ENCODE assay signal across 18 cellular contexts in the genomic region with DNA sequence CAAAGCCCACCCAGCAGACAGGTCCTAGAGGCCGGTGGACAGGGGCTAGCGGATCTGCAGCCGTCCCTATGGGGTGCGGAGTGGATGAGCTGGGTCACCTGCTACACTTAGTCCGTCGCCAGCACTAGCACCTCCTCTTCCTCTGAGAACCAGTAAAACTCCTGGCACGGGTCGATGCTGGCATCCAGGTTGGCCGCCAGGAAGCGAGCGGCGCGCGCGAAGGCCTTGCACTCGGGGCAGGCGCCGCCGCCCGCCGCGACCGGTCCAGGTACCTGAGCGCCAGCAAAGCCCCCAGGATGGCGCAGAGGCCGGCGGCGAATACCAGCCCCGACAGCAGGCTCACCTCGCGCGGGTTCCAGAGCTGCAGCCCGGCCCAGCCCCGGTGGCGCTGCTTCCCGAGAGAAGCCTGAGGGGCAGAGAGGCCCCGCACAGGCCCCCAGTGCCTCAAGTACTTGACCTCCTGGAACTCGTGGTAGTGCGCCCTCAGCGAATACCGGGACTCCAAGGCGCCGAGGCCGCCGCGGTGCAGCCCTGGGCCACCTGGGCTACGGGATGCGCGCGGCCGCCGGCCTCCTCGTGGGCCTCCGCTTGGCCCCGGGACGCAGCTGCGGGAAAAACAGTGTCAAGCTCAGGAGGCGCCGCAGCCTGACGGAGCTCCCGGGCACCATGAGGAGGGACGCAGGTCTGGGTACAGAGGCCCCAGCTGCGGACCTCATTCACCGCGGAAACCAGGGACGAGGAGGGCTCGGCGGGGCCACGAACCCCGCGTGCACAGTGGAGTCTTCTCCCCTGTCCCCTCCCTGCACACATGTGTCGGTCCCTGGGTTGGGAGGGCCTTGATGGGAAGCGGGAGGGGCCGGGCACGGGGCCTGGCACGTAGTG. TPM values are rescaled to one million over a fixed set of nuclear protein-coding genes. Genes with fewer than 3 reads are reported as not detected.
DNase-seq lines count a peak whose midpoint lies in the region; ATAC-seq, FAIRE-seq and TF ChIP-seq lines count a peak whose summit lies in the region.
"Had no signal": no experiment of that assay in that cellular context is flagged by ENCODE, and none has a peak within 500 bp of the region (broad histone marks: within the 10 kb centered on the region; RNA-seq: fewer than 3 reads in every experiment).

No MANE protein-coding gene starts in this region.

- no peak overlapping the region for H4K5ac ChIP-seq in H1 (ENCODE audit: insufficient read length, low read depth, low read length)

- TF ChIP-seq RAD21 in H1 (IDR thresholded peaks at IDR 0.05 in 1 of 2, conservative IDR thresholded peaks at IDR 0.05 in 1 of 2; ENCODE audit: low read depth in 2 of 2, low read length in 2 of 2) = no peak; a peak in 1 of 4 replicates

- peaks cover 42% of the 10 kb centered on the region for H3K27me3 Mint-ChIP-seq in activated CD8-positive, alpha-beta memory T cell treated with anti-CD3 and anti-CD28 coated beads, Interleukin-2, amount 10 ng/mL, durations not matched to agents 7 days and 5 days

- H4K8ac ChIP-seq in H1 (ENCODE audit: extremely low read depth, insufficient read depth, low read length) (peak overlapping the region; percentile 86; the same call in 1 of the 2 replicates), neuronal stem cell (ENCODE audit: low read depth, low read length) (no peak overlapping the region)

- no peak overlapping the region for H3K56ac ChIP-seq in H1 (replicated peaks; ENCODE audit: insufficient read length, low read depth, low read length)

- peaks cover 2% of the 10 kb centered on the region for H3K23me2 ChIP-seq in H1 (ENCODE audit: low read depth, low read length)

- POLR2A ChIA-PET in H1 (lab: Charles Lee; ENCODE audit: partially characterized antibody) = interaction anchor here (0.6 to 1.3 kb wide), 3 partner anchors 17 to 557 kb away, joined by 3 to 4 read pairs (median 3); no protein-coding TSS in a partner anchor

- FAIRE-seq in H1 (lab: Jason Lieb, UNC) (no peak), H54 (lab: Jason Lieb, UNC) (no peak)
- FAIRE-seq: frontal cortex, islet of Langerhans had no signal

- H2BK12ac ChIP-seq in H1 (ENCODE audit: low read depth, low read length) (no peak overlapping the region), neuronal stem cell (ENCODE audit: low read length) (peak overlapping the region; percentile 84)

- H3K36me3 ChIP-seq in HUES48 (ENCODE audit: control insufficient read depth, insufficient read depth, low read length) = no peaks in the 10 kb centered on the region
- peaks cover 0 to 5% (median 0%) of the 10 kb centered on the region in 4 experiments; a peak in 1 of 8 replicates for H3K36me3 ChIP-seq in H1 (ENCODE audit: control insufficient read depth in 2 of 4, insufficient read depth in 4 of 4, low read length in 3 of 4)
- H3K36me3 ChIP-seq in neuronal stem cell (replicated peaks in 1 of 2; ENCODE audit: control insufficient read depth in 2 of 2, insufficient read depth in 2 of 2, low read length in 2 of 2) = no peaks in the 10 kb centered on the region
- H3K36me3 ChIP-seq: vagina had no signal

- no peak overlapping the region for H3K23ac ChIP-seq in H1 (ENCODE audit: insufficient read length)
- H3K23ac ChIP-seq in neuronal stem cell (ENCODE audit: low read depth, low read length, poor library complexity) = no peak overlapping the region

- no peak overlapping the region for H3K27ac ChIP-seq in HUES48 (ENCODE audit: low read depth, low read length)
- H3K27ac ChIP-seq in H1 (ENCODE audit: low read depth, low read length) = no peak overlapping the region
- no peak overlapping the region for H3K27ac ChIP-seq in neuronal stem cell (replicated peaks; ENCODE audit: low read length)
- H3K27ac ChIP-seq: vagina had no signal

- H3K14ac ChIP-seq in H1 (ENCODE audit: insufficient read length) (no peak overlapping the region), neuronal stem cell (ENCODE audit: low read length) (peak overlapping the region; percentile 8)

- no peaks in the 10 kb centered on the region for H3K36me3 Mint-ChIP-seq in activated CD8-positive, alpha-beta memory T cell treated with anti-CD3 and anti-CD28 coated beads, Interleukin-2, amount 10 ng/mL, durations not matched to agents 7 days and 5 days
- H3K36me3 Mint-ChIP-seq: stimulated activated memory B cell treated with anti-CD40 and anti-IgM and Interleukin-4, amounts not matched to agents 10 μg/mL and 1 μg/mL and 100 μg/mL, for 72 hours had no signal

- no peak overlapping the region for H3K18ac ChIP-seq in H1 (ENCODE audit: extremely low read depth, low read length)
- H3K18ac ChIP-seq in neuronal stem cell (ENCODE audit: low read length) = peak overlapping the region; percentile 64

- H3K4me3 ChIP-seq in HUES48 (ENCODE audit: low read depth, low read length) (peak overlapping the region; percentile 48; the same call in 1 of the 2 replicates), H1 (ENCODE audit: extremely low read depth in 1 of 4, insufficient read depth in 2 of 4, low read depth in 3 of 4, low read length in 4 of 4) (peak overlapping the region in 2 of 4 experiments; percentile 6 to 52; a peak in 4 of 8 replicates), neuronal stem cell (ENCODE audit: low read length in 2 of 2) (no peak overlapping the region)
- H3K4me3 ChIP-seq: vagina had no signal

- no peak for TF ChIP-seq CTCF in H1 (IDR thresholded peaks at IDR 0.05; ENCODE audit: control extremely low read depth in 1 of 3, insufficient read depth in 1 of 3, low read depth in 1 of 3, low read length in 3 of 3)

- H3K4me2 ChIP-seq in H1 (ENCODE audit: insufficient read depth in 1 of 2, low read depth in 2 of 2, low read length in 2 of 2) (peak overlapping the region; percentile 52 to 67), neuronal stem cell (ENCODE audit: insufficient read depth, low read length, poor library complexity, severe bottlenecking) (no peak overlapping the region)

- no peak overlapping the region for H2BK120ac ChIP-seq in H1 (replicated peaks; ENCODE audit: low read depth, low read length)
- no peak overlapping the region for H2BK120ac ChIP-seq in neuronal stem cell (ENCODE audit: low read depth, low read length)

- H4K91ac ChIP-seq in H1 (replicated peaks; ENCODE audit: insufficient read length, low read length) (no peak overlapping the region), neuronal stem cell (ENCODE audit: low read depth, low read length, poor library complexity) (peak overlapping the region; percentile 72)

- no peaks in the 10 kb centered on the region for H3K4me1 ChIP-seq in HUES48 (ENCODE audit: control insufficient read depth, insufficient read depth, low read length)
- H3K4me1 ChIP-seq in H1 (replicated peaks in 1 of 4; ENCODE audit: control insufficient read depth in 3 of 4, insufficient read depth in 4 of 4, low read length in 3 of 4) = peaks cover 0 to 4% (median 2%) of the 10 kb centered on the region in 4 experiments; a peak in 3 of 7 replicates
- no peaks in the 10 kb centered on the region for H3K4me1 ChIP-seq in neuronal stem cell (ENCODE audit: control insufficient read depth in 2 of 2, insufficient read depth in 1 of 2, low read depth in 1 of 2, low read length in 2 of 2)

- H3K4me1 Mint-ChIP-seq in activated CD8-positive, alpha-beta memory T cell treated with anti-CD3 and anti-CD28 coated beads, Interleukin-2, amount 10 ng/mL, durations not matched to agents 7 days and 5 days = peaks cover 3% of the 10 kb centered on the region
- H3K4me1 Mint-ChIP-seq: stimulated activated memory B cell treated with anti-CD40 and anti-IgM and Interleukin-4, amounts not matched to agents 10 μg/mL and 1 μg/mL and 100 μg/mL, for 72 hours had no signal

- no peak overlapping the region for H3K4me3 Mint-ChIP-seq in activated CD8-positive, alpha-beta memory T cell treated with anti-CD3 and anti-CD28 coated beads, Interleukin-2, amount 10 ng/mL, durations not matched to agents 7 days and 5 days
- H3K4me3 Mint-ChIP-seq: stimulated activated memory B cell treated with anti-CD40 and anti-IgM and Interleukin-4, amounts not matched to agents 10 μg/mL and 1 μg/mL and 100 μg/mL, for 72 hours had no signal

- no peak for DNase-seq in activated CD8-positive, alpha-beta memory T cell treated with anti-CD3 and anti-CD28 coated beads, Interleukin-2, amount 10 ng/mL, durations not matched to agents 7 days and 5 days
- no peak for DNase-seq in activated CD8-positive, alpha-beta memory T cell treated with anti-CD3 and anti-CD28 coated beads for 24 hours
- DNase-seq in H1 (ENCODE audit: low read depth in 1 of 2, low spot score in 2 of 2) = peak in 1 of 2 experiments; percentile 54
- DNase-seq in neuronal stem cell (ENCODE audit: low spot score) = no peak
- no peak for DNase-seq in H54 (ENCODE audit: insufficient read length, low spot score)
- DNase-seq: effector CD8-positive, alpha-beta T cell; EL; NCI-H187 treated with DMSO at 0.1 percent for 48 hours; stimulated activated CD4-positive, alpha-beta T cell treated with anti-CD3 and anti-CD28 coated beads, Interleukin-4, amount 100 ng/mL, for 1 hour had no signal

- H2BK5ac ChIP-seq in H1 (ENCODE audit: low read depth, low read length) (no peak overlapping the region), neuronal stem cell (ENCODE audit: low read length) (no peak overlapping the region)

- H2AFZ ChIP-seq in H1 (ENCODE audit: low read length) (peak overlapping the region; percentile 24; the same call in 1 of the 2 replicates), neuronal stem cell (ENCODE audit: low read length) (no peak overlapping the region)

- no peaks in the 10 kb centered on the region for H4K20me1 ChIP-seq in H1 (replicated peaks in 1 of 2; ENCODE audit: control insufficient read depth in 1 of 2, insufficient read depth in 2 of 2, low read length in 2 of 2)

- no peak overlapping the region for H2AK5ac ChIP-seq in H1 (ENCODE audit: low read depth, low read length)
- H2AK5ac ChIP-seq in neuronal stem cell (ENCODE audit: low read depth, low read length) = peak overlapping the region; percentile 21

- CTCF ChIA-PET in activated CD8-positive, alpha-beta memory T cell treated with anti-CD3 and anti-CD28 coated beads, Interleukin-2, amount 10 ng/mL, durations not matched to agents 7 days and 5 days (lab: Charles Lee) = interaction anchor here (0.8 to 1.3 kb wide), 2 partner anchors 16 to 445 kb away, joined by 3 read pairs; no protein-coding TSS in a partner anchor
- CTCF ChIA-PET in H1 (lab: Charles Lee; ENCODE audit: partially characterized antibody) = interaction anchor here (0.7 to 8.8 kb wide), 12 partner anchors 11 to 450 kb away, joined by 3 to 100 read pairs (median 4); no protein-coding TSS in a partner anchor

- no peak overlapping the region for H3K9ac ChIP-seq in HUES48 (ENCODE audit: low read depth, low read length)
- no peak overlapping the region for H3K9ac ChIP-seq in H1 (replicated peaks in 1 of 4; ENCODE audit: extremely low read depth in 1 of 4, low read depth in 3 of 4, low read length in 3 of 4)
- peak overlapping the region; percentile 21 for H3K9ac ChIP-seq in neuronal stem cell (ENCODE audit: low read depth, low read length, poor library complexity)

- no peak for TF ChIP-seq EP300 in H1 (IDR thresholded peaks at IDR 0.05; ENCODE audit: borderline replicate concordance in 1 of 2, low read depth in 2 of 2, low read length in 2 of 2)

- H3K9me3 Mint-ChIP-seq in activated CD8-positive, alpha-beta memory T cell treated with anti-CD3 and anti-CD28 coated beads, Interleukin-2, amount 10 ng/mL, durations not matched to agents 7 days and 5 days (ENCODE audit: low read depth) = no peaks in the 10 kb centered on the region

- H3K79me1 ChIP-seq in H1 (ENCODE audit: low read depth, low read length) (no peaks in the 10 kb centered on the region), neuronal stem cell (ENCODE audit: low read depth, low read length) (no peaks in the 10 kb centered on the region)

- H3K27me3 ChIP-seq in HUES48 (ENCODE audit: control insufficient read depth, insufficient read depth, low read length) = peaks cover 50% of the 10 kb centered on the region
- H3K27me3 ChIP-seq in H1 (replicated peaks in 1 of 4; ENCODE audit: control insufficient read depth in 3 of 4, extremely low read depth in 1 of 4, insufficient read depth in 3 of 4, low read length in 3 of 4) = peaks cover 25 to 47% (median 33%) of the 10 kb centered on the region in 4 experiments; a peak in 6 of 7 replicates
- peaks cover 0 to 24% (median 0%) of the 10 kb centered on the region in 3 experiments for H3K27me3 ChIP-seq in neuronal stem cell (ENCODE audit: control insufficient read depth in 3 of 3, insufficient read depth in 3 of 3, low read depth in 1 of 3, low read length in 3 of 3)

- peak; percentile 27 for ATAC-seq in activated CD8-positive, alpha-beta memory T cell treated with anti-CD3 and anti-CD28 coated beads, Interleukin-2, amount 10 ng/mL, durations not matched to agents 7 days and 5 days
- ATAC-seq in GM19395 (IDR thresholded peaks at IDR 0.05; ENCODE audit: unreplicated experiment) (no peak), HG03159 (IDR thresholded peaks at IDR 0.05; ENCODE audit: unreplicated experiment) (no peak)
- ATAC-seq: stimulated activated memory B cell treated with anti-CD40 and anti-IgM and Interleukin-4, amounts not matched to agents 10 μg/mL and 1 μg/mL and 100 μg/mL, for 72 hours had no signal

- H2BK20ac ChIP-seq in H1 (ENCODE audit: low read length) = no peak overlapping the region

- H3K4ac ChIP-seq in H1 (replicated peaks; ENCODE audit: insufficient read length, low read depth, low read length) = no peak overlapping the region
- H3K4ac ChIP-seq in neuronal stem cell (ENCODE audit: low read length) = no peak overlapping the region

- no peak overlapping the region for H3K27ac Mint-ChIP-seq in activated CD8-positive, alpha-beta memory T cell treated with anti-CD3 and anti-CD28 coated beads, Interleukin-2, amount 10 ng/mL, durations not matched to agents 7 days and 5 days
- H3K27ac Mint-ChIP-seq: stimulated activated memory B cell treated with anti-CD40 and anti-IgM and Interleukin-4, amounts not matched to agents 10 μg/mL and 1 μg/mL and 100 μg/mL, for 72 hours had no signal

- H2BK15ac ChIP-seq in H1 (ENCODE audit: low read length) = no peak overlapping the region
- H2BK15ac ChIP-seq in neuronal stem cell (ENCODE audit: low read length) = no peak overlapping the region

- peaks cover 6% of the 10 kb centered on the region; the same call in 1 of the 2 replicates for H3K9me3 ChIP-seq in HUES48 (ENCODE audit: control insufficient read depth, insufficient read depth, low read length)
- H3K9me3 ChIP-seq in H1 (ENCODE audit: insufficient read depth in 2 of 2, low read depth in 1 of 2, low read length in 1 of 2) = peaks cover 6 to 8% of the 10 kb centered on the region in 2 experiments; a peak in 2 of 4 replicates
- peaks cover 0 to 6% of the 10 kb centered on the region in 2 donors for H3K9me3 ChIP-seq in neuronal stem cell (replicated peaks in 1 of 2; ENCODE audit: control insufficient read depth in 2 of 2, insufficient read depth in 1 of 2, low read depth in 1 of 2, low read length in 2 of 2)
- H3K9me3 ChIP-seq: vagina had no signal

- 47% methylated on average over 55 of the region's 76 CpGs; no CpG with 5 or more reads in 1 of the 2 experiments for WGBS in H1 (ENCODE audit: extremely low coverage in 1 of 2, insufficient coverage in 1 of 2, insufficient read length in 1 of 2, insufficient replicate concordance in 2 of 2, low coverage in 1 of 2, low lambda C conversion rate in 2 of 2, missing lambda C conversion rate in 1 of 2), 2 experiments
- no CpG with 5 or more reads among the region's 76 CpGs for WGBS in neuronal stem cell (ENCODE audit: extremely low coverage in 2 of 2, insufficient read length in 2 of 2, insufficient replicate concordance in 1 of 2), 2 donors

- H3K79me2 ChIP-seq in H1 (ENCODE audit: control insufficient read depth in 1 of 2, insufficient read depth in 2 of 2, low read length in 2 of 2) = no peaks in the 10 kb centered on the region

- TF ChIP-seq POLR2A in H1 (IDR thresholded peaks at IDR 0.05; ENCODE audit: control extremely low read depth in 1 of 2, low read depth in 2 of 2, low read length in 2 of 2) (no peak), H54 (IDR thresholded peaks at IDR 0.05; ENCODE audit: low read depth, low read length) (no peak)

RNA-seq across cellular contexts. Expression of a gene that starts 27.5 kb away (rescaled TPM):
- total RNA-seq in activated CD8-positive, alpha-beta memory T cell treated with anti-CD3 and anti-CD28 coated beads, Interleukin-2, amount 10 ng/mL, durations not matched to agents 7 days and 5 days = not detected
- total RNA-seq in H1 (2021; fragmentation: NEBNext Ultra II Directional; extraction: Animal tissue kit (Norgen Biotek cat#: 25700)) = 0.15 TPM in 1 of 2 replicates, not detected in the other
- polyA plus RNA-seq in H1 (2011; rRNA removed) = 0.15 and 0.20 TPM in 2 replicates
- 0.06 TPM for polyA plus RNA-seq in H1 (2011; cell fraction: cytosol; rRNA removed)
- 0.19 TPM for polyA plus RNA-seq in H1 (2011; cell fraction: nucleus; rRNA removed)
- 0.28 to 0.85 TPM (median 0.65 TPM) in 4 replicates for polyA plus RNA-seq in H1 (2012, experiment 1 of 2)
- polyA plus RNA-seq in H1 (2012, experiment 2 of 2) = 0.07 TPM
- polyA plus RNA-seq in H1 (2013, experiment 1 of 2) = 0.12 TPM
- polyA plus RNA-seq in H1 (2013, experiment 2 of 2) = 0.06 TPM
- 0.06 and 0.07 TPM in 2 replicates for polyA minus RNA-seq in H1 (2011; rRNA and poly(A)+ RNA removed)
- not detected for polyA minus RNA-seq in H1 (2011; cell fraction: cytosol; rRNA and poly(A)+ RNA removed)
- not detected for polyA minus RNA-seq in H1 (2011; cell fraction: nucleus; rRNA and poly(A)+ RNA removed)
- polyA plus RNA-seq in neuronal stem cell (2013, experiment 1 of 2) = not detected
- polyA plus RNA-seq in neuronal stem cell (2013, experiment 2 of 2) = not detected
- total RNA-seq: frontal cortex, myocyte, renal cortical epithelial cell, vagina had no signal

RNA-seq across cellular contexts. Expression of a gene that starts 55.6 kb away (rescaled TPM):
- not detected for total RNA-seq in activated CD8-positive, alpha-beta memory T cell treated with anti-CD3 and anti-CD28 coated beads, Interleukin-2, amount 10 ng/mL, durations not matched to agents 7 days and 5 days
- 0.56 and 0.75 TPM in 2 replicates for total RNA-seq in H1 (2021; fragmentation: NEBNext Ultra II Directional; extraction: Animal tissue kit (Norgen Biotek cat#: 25700))
- polyA plus RNA-seq in H1 (2011; rRNA removed) = 2.1 and 3.2 TPM in 2 replicates
- 1.2 TPM for polyA plus RNA-seq in H1 (2011; cell fraction: cytosol; rRNA removed)
- 2.3 TPM for polyA plus RNA-seq in H1 (2011; cell fraction: nucleus; rRNA removed)
- polyA plus RNA-seq in H1 (2012, experiment 1 of 2) = 1.1 to 3.0 TPM (median 2.2 TPM) in 4 replicates
- 1.0 TPM for polyA plus RNA-seq in H1 (2012, experiment 2 of 2)
- polyA plus RNA-seq in H1 (2013, experiment 1 of 2) = 1.4 TPM
- 1.1 TPM for polyA plus RNA-seq in H1 (2013, experiment 2 of 2)
- 0.44 and 0.57 TPM in 2 replicates for polyA minus RNA-seq in H1 (2011; rRNA and poly(A)+ RNA removed)
- polyA minus RNA-seq in H1 (2011; cell fraction: cytosol; rRNA and poly(A)+ RNA removed) = 0.88 TPM
- 0.70 TPM for polyA minus RNA-seq in H1 (2011; cell fraction: nucleus; rRNA and poly(A)+ RNA removed)
- not detected for polyA plus RNA-seq in neuronal stem cell (2013, experiment 1 of 2)
- not detected for polyA plus RNA-seq in neuronal stem cell (2013, experiment 2 of 2)
- total RNA-seq: frontal cortex, myocyte, renal cortical epithelial cell, vagina had no signal
